Comparison of ENCODE assay signal across 22 cellular contexts in genomic region chr2:219575566-219576504, GRCh38. TPM values are rescaled to one million over a fixed set of nuclear protein-coding genes. Genes with fewer than 3 reads are reported as not detected.
DNase-seq lines count a peak whose midpoint lies in the region; ATAC-seq, FAIRE-seq and TF ChIP-seq lines count a peak whose summit lies in the region.
"Had no signal": no experiment of that assay in that cellular context is flagged by ENCODE, and none has a peak within 500 bp of the region (broad histone marks: within the 10 kb centered on the region; RNA-seq: fewer than 3 reads in every experiment).

No MANE protein-coding gene starts in this region.

- no peaks in the 10 kb centered on the region; the same call in 2 of the 3 replicates for H3K36me3 Mint-ChIP-seq in GM23338 (ENCODE audit: low read depth)
- H3K36me3 Mint-ChIP-seq in astrocyte (ENCODE audit: low read depth, unreplicated experiment): no peaks in the 10 kb centered on the region
- no peaks in the 10 kb centered on the region for H3K36me3 Mint-ChIP-seq in neural crest cell (ENCODE audit: low read depth)
- H3K36me3 Mint-ChIP-seq: activated naive CD4-positive, alpha-beta T cell treated with anti-CD3 and anti-CD28 coated beads, Interleukin-2, amount 50 U/mL, for 24 hours; CD4-positive, alpha-beta memory T cell; stimulated activated naive B cell treated with anti-CD40 and anti-IgM and Interleukin-4, amounts not matched to agents 10 μg/mL and 1 μg/mL and 100 μg/mL, for 72 hours had no signal

- H3K4me1 ChIP-seq in GM23338 (ENCODE audit: insufficient read depth): peaks cover 40% of the 10 kb centered on the region
- peaks cover 16% of the 10 kb centered on the region for H3K4me1 ChIP-seq in astrocyte (ENCODE audit: insufficient read depth, low read length)

- no peak for ATAC-seq in GM23338
- ATAC-seq: stimulated activated naive B cell treated with anti-CD40 and anti-IgM and Interleukin-4, amounts not matched to agents 10 μg/mL and 1 μg/mL and 100 μg/mL, for 72 hours; T-helper 17 cell had no signal

- H3K9me3 Mint-ChIP-seq in GM23338 (no peaks in the 10 kb centered on the region), astrocyte (ENCODE audit: unreplicated experiment) (no peaks in the 10 kb centered on the region), neural crest cell (no peaks in the 10 kb centered on the region)
- H3K9me3 Mint-ChIP-seq: activated naive CD4-positive, alpha-beta T cell treated with anti-CD3 and anti-CD28 coated beads, Interleukin-2, amount 50 U/mL, for 24 hours; CD4-positive, alpha-beta memory T cell; stimulated activated naive B cell treated with anti-CD40 and anti-IgM and Interleukin-4, amounts not matched to agents 10 μg/mL and 1 μg/mL and 100 μg/mL, for 72 hours had no signal

- no peaks in the 10 kb centered on the region for H3K36me3 ChIP-seq in GM23338 (ENCODE audit: insufficient read depth)
- H3K36me3 ChIP-seq in astrocyte (ENCODE audit: insufficient read depth, low read length): no peaks in the 10 kb centered on the region
- H3K36me3 ChIP-seq: HAP-1 had no signal

- H2AFZ ChIP-seq in GM23338 (peak overlapping the region; percentile 94; the same call in 1 of the 2 replicates), astrocyte (ENCODE audit: low read depth, low read length) (no peak overlapping the region)

- no peaks in the 10 kb centered on the region for H3K9me3 ChIP-seq in astrocyte (ENCODE audit: insufficient read depth, low read depth, low read length)
- H3K9me3 ChIP-seq: HAP-1, testis had no signal

- H3K4me3 Mint-ChIP-seq in GM23338 (no peak overlapping the region; the same call in 2 of the 3 replicates), astrocyte (ENCODE audit: unreplicated experiment) (peak overlapping the region; percentile 54), neural crest cell (peak overlapping the region; percentile 47)
- H3K4me3 Mint-ChIP-seq: activated naive CD4-positive, alpha-beta T cell treated with anti-CD3 and anti-CD28 coated beads, Interleukin-2, amount 50 U/mL, for 24 hours; stimulated activated naive B cell treated with anti-CD40 and anti-IgM and Interleukin-4, amounts not matched to agents 10 μg/mL and 1 μg/mL and 100 μg/mL, for 72 hours; T-helper 17 cell had no signal

- no peak for DNase-seq in GM23338 (ENCODE audit: low spot score)
- DNase-seq in astrocyte (ENCODE audit: low read depth): no peak
- no peak for DNase-seq in neural crest cell (ENCODE audit: low read depth, low spot score)
- DNase-seq in midbrain (lab: John Stamatoyannopoulos, UW): no peak
- DNase-seq in frontal cortex (ENCODE audit: low spot score in 2 of 2): no peak
- DNase-seq: activated CD4-positive, alpha-beta T cell treated with anti-CD3 and anti-CD28 coated beads for 4 hours; CD4-positive, alpha-beta memory T cell; foreskin fibroblast; GDM1; NCI-H2081 treated with DMSO at 0.1 percent for 48 hours; NCI-H524 treated with DMSO at 0.1 percent for 48 hours; stimulated activated naive B cell treated with anti-CD40 and anti-IgM and Interleukin-4, amounts not matched to agents 10 μg/mL and 1 μg/mL and 100 μg/mL, for 72 hours; T-helper 17 cell had no signal

- H3K4me2 ChIP-seq in GM23338 (peak overlapping the region; percentile 72; the same call in 1 of the 2 replicates), astrocyte (ENCODE audit: low read length) (no peak overlapping the region)

- no peaks in the 10 kb centered on the region for H4K20me1 ChIP-seq in GM23338 (replicated peaks; ENCODE audit: insufficient read depth)
- no peaks in the 10 kb centered on the region for H4K20me1 ChIP-seq in astrocyte (ENCODE audit: insufficient read depth, low read length)

- H3K79me2 ChIP-seq in GM23338 (replicated peaks; ENCODE audit: insufficient read depth): no peaks in the 10 kb centered on the region
- no peaks in the 10 kb centered on the region for H3K79me2 ChIP-seq in astrocyte (ENCODE audit: insufficient read depth, low read length)

- H3K27me3 ChIP-seq in GM23338 (ENCODE audit: insufficient read depth): no peaks in the 10 kb centered on the region
- H3K27me3 ChIP-seq in astrocyte (ENCODE audit: insufficient read depth, low read length): peaks cover 11% of the 10 kb centered on the region
- H3K27me3 ChIP-seq: testis had no signal

- H3K4me3 ChIP-seq in GM23338: no peak overlapping the region
- H3K4me3 ChIP-seq in astrocyte (ENCODE audit: insufficient read depth, low read depth, low read length): no peak overlapping the region
- H3K4me3 ChIP-seq: HAP-1, SK-N-MC, smooth muscle cell, testis had no signal

- H3K4me1 Mint-ChIP-seq in GM23338 (peaks cover 48% of the 10 kb centered on the region), astrocyte (ENCODE audit: low read depth, unreplicated experiment) (peaks cover 17% of the 10 kb centered on the region), neural crest cell (peaks cover 30% of the 10 kb centered on the region)
- H3K4me1 Mint-ChIP-seq: activated naive CD4-positive, alpha-beta T cell treated with anti-CD3 and anti-CD28 coated beads, Interleukin-2, amount 50 U/mL, for 24 hours had no signal

- no peak for FAIRE-seq in astrocyte (lab: Jason Lieb, UNC)
- FAIRE-seq in frontal cortex (lab: Jason Lieb, UNC): no peak
- FAIRE-seq: islet of Langerhans had no signal

- H3K27ac ChIP-seq in GM23338 (ENCODE audit: low read depth): no peak overlapping the region
- no peak overlapping the region for H3K27ac ChIP-seq in astrocyte (ENCODE audit: low read depth, low read length)
- H3K27ac ChIP-seq: RWPE1, SK-N-MC had no signal

- 0 out of 2 replicates have a peak, but pooled peaks cover 4% of the 10 kb centered on the region for H3K9me2 ChIP-seq in GM23338 (ENCODE audit: insufficient read depth)

- H3K9ac ChIP-seq in astrocyte (ENCODE audit: low read length): no peak overlapping the region

- H3F3A ChIP-seq in GM23338 (replicated peaks; ENCODE audit: low read depth): peaks cover 4% of the 10 kb centered on the region; the same call in 1 of the 2 replicates

- H3K27me3 Mint-ChIP-seq in GM23338 (ENCODE audit: insufficient read depth, low read depth, poor library complexity): peaks cover 17% of the 10 kb centered on the region
- no peaks in the 10 kb centered on the region for H3K27me3 Mint-ChIP-seq in astrocyte (ENCODE audit: low read depth, unreplicated experiment)
- H3K27me3 Mint-ChIP-seq in neural crest cell (ENCODE audit: low read depth): peaks cover 5% of the 10 kb centered on the region

- H3K27ac Mint-ChIP-seq in GM23338: no peak overlapping the region
- no peak overlapping the region for H3K27ac Mint-ChIP-seq in astrocyte (ENCODE audit: unreplicated experiment)
- peak overlapping the region; percentile 57 for H3K27ac Mint-ChIP-seq in neural crest cell (ENCODE audit: unreplicated experiment)
- H3K27ac Mint-ChIP-seq: activated naive CD4-positive, alpha-beta T cell treated with anti-CD3 and anti-CD28 coated beads, Interleukin-2, amount 50 U/mL, for 24 hours; stimulated activated naive B cell treated with anti-CD40 and anti-IgM and Interleukin-4, amounts not matched to agents 10 μg/mL and 1 μg/mL and 100 μg/mL, for 72 hours; T-helper 17 cell had no signal

- no peak for TF ChIP-seq CTCF in GM23338 (conservative IDR thresholded peaks at IDR 0.05; ENCODE audit: low read depth in 2 of 2)
- TF ChIP-seq CTCF in astrocyte (IDR thresholded peaks at IDR 0.05; ENCODE audit: insufficient read depth, low read depth, low read length): no peak
- TF ChIP-seq CTCF in neural crest cell (conservative IDR thresholded peaks at IDR 0.05): no peak

TF ChIP-seq in GM23338, 12 proteins besides CTCF, POLR2A, EP300 and RAD21:
- TF ChIP-seq CREB1 (CRISPR knock-in tag; IDR thresholded peaks at IDR 0.05; ENCODE audit: low read depth) (no peak), EZH2 (IDR thresholded peaks at IDR 0.05; ENCODE audit: low read depth, unreplicated experiment) (no peak), NANOG (IDR thresholded peaks at IDR 0.05; ENCODE audit: borderline replicate concordance) (no peak)
TF ChIP-seq in GM23338: peak in this region for 0.

RNA-seq across cellular contexts. Expression of gene INHA, which starts 3.7 kb away (rescaled TPM):
- total RNA-seq in GM23338 (2014; rRNA removed; shearing (Covaris generic)): 0.31 and 1.6 TPM in 2 replicates
- polyA plus RNA-seq in GM23338 (2016; fragmentation: Nextera tagmentation; extraction: Ambion mirVana): 0.56 and 1.5 TPM in 2 replicates
- total RNA-seq in astrocyte (0.52 and 0.99 TPM in 2 replicates), neural crest cell (0.50 TPM in 1 of 2 replicates, not detected in the other), frontal cortex (0.41 TPM)
- total RNA-seq: CD4-positive, alpha-beta memory T cell; IMR-90; occipital lobe; T-helper 17 cell had no signal
- polyA plus RNA-seq: CD4-positive, alpha-beta memory T cell had no signal

RNA-seq across cellular contexts. Expression of gene OBSL1, which starts 4.5 kb away (rescaled TPM):
- total RNA-seq in GM23338 (2014; rRNA removed; shearing (Covaris generic)): 164 and 207 TPM in 2 replicates
- polyA plus RNA-seq in GM23338 (2016; fragmentation: Nextera tagmentation; extraction: Ambion mirVana): 94.9 and 102 TPM in 2 replicates
- total RNA-seq in astrocyte (77.5 and 88.1 TPM in 2 replicates), neural crest cell (122 and 123 TPM in 2 replicates), frontal cortex (40.4 TPM)
- polyA plus RNA-seq: CD4-positive, alpha-beta memory T cell had no signal

RNA-seq across cellular contexts. Expression of gene STK11IP, which starts 21.8 kb away (rescaled TPM):
- 28.1 and 29.3 TPM in 2 replicates for total RNA-seq in GM23338 (2014; rRNA removed; shearing (Covaris generic))
- 14.2 and 16.6 TPM in 2 replicates for polyA plus RNA-seq in GM23338 (2016; fragmentation: Nextera tagmentation; extraction: Ambion mirVana)
- total RNA-seq in astrocyte: 24.9 TPM in 2 replicates
- total RNA-seq in neural crest cell: 31.4 and 32.9 TPM in 2 replicates
- 13.0 TPM for total RNA-seq in frontal cortex

RNA-seq across cellular contexts. Expression of gene TMEM198, which starts 32.0 kb away (rescaled TPM):
- 13.7 and 25.6 TPM in 2 replicates for total RNA-seq in GM23338 (2014; rRNA removed; shearing (Covaris generic))
- 5.6 TPM in 2 replicates for polyA plus RNA-seq in GM23338 (2016; fragmentation: Nextera tagmentation; extraction: Ambion mirVana)
- total RNA-seq in astrocyte (3.8 TPM in 2 replicates), neural crest cell (15.7 and 16.4 TPM in 2 replicates), frontal cortex (14.7 TPM)
- polyA plus RNA-seq: CD4-positive, alpha-beta memory T cell had no signal

RNA-seq across cellular contexts. Expression of gene CHPF, which starts 32.2 kb away (rescaled TPM):
- total RNA-seq in GM23338 (2014; rRNA removed; shearing (Covaris generic)): 232 and 252 TPM in 2 replicates
- 34.4 and 36.5 TPM in 2 replicates for polyA plus RNA-seq in GM23338 (2016; fragmentation: Nextera tagmentation; extraction: Ambion mirVana)
- total RNA-seq in astrocyte: 151 and 163 TPM in 2 replicates
- 27.0 and 30.0 TPM in 2 replicates for total RNA-seq in neural crest cell
- total RNA-seq in frontal cortex: 24.1 TPM
